Comparison of ENCODE assay signal across 10 cellular contexts in the genomic region with DNA sequence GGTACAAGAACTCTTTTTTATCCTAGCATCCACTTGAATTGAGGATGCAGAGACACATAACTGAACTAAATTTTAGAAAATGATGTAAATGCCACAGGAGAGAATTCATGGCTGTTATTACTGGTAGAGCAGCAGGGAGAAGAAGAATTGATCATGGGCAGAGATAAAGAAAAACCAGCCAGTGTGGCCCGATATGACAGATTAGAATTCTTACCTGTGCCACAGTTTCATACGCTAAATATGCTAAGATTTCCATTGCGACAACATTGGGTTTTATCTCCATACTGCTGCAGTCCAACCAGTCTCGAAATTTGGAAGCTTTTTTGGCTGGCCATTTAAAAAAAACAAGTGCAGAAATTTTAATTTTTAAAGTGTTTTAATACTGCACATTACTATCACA.
"Had no signal": no experiment of that assay in that cellular context is flagged by ENCODE, and none has a peak within 500 bp of the region (broad histone marks: within the 10 kb centered on the region; RNA-seq: fewer than 3 reads in every experiment).

No MANE protein-coding gene starts in this region.

- H3K36me3 ChIP-seq: HAP-1 had no signal

- H3K27ac Mint-ChIP-seq: GM23338, HFFc6 had no signal

- FAIRE-seq: H1, H54 had no signal

- H3K9me3 ChIP-seq: HAP-1 had no signal

- H3K4me1 ChIP-seq: HAP-1 had no signal

- DNase-seq: GM23248, GOT3, H7, H9, HCEC 1CT, HFFc6 had no signal

- H3K4me3 Mint-ChIP-seq: GM23338, H9, HFFc6 had no signal

- H3K9ac ChIP-seq: GM23248 had no signal

- H2AFZ ChIP-seq: GM23248, GM23338 had no signal

- H3K4me1 Mint-ChIP-seq: GM23338 had no signal

- H3K4me3 ChIP-seq: GM23248, GM23338, HAP-1 had no signal

- H3K4me2 ChIP-seq: GM23338 had no signal

- H3K27ac ChIP-seq: GM23248 had no signal
